ENCODE assay signal across 32 cellular contexts in genomic region chr9:31837211-31837610, GRCh38.
A peak's percentile ranks its signal among the peaks of the same experiment; 100 is the strongest.
DNase-seq lines count a peak whose midpoint lies in the region; TF ChIP-seq lines count a peak whose summit lies in the region.
"Had no signal": no experiment of that assay in that cellular context is flagged by ENCODE, and none has a peak within 500 bp of the region (broad histone marks: within the 10 kb centered on the region; RNA-seq: fewer than 3 reads in every experiment).

No MANE protein-coding gene starts in this region.

- BruUV-seq in A673 (replicated peaks; lab: Mats Ljungman, UMichigan) = no TSS peak

- H3K4me3 ChIP-seq in A673 (ENCODE audit: low read depth, low read length, poor library complexity, severe bottlenecking) (no peak overlapping the region), HAP-1 (no peak overlapping the region)
- H3K4me3 ChIP-seq: A549; BLaER1; BLaER1 treated with 17β-estradiol and CSF1 and Interleukin-3, amounts not matched to agents 10 nM and 100 nM had no signal

- no peak for TF ChIP-seq CTCF in A673 (conservative IDR thresholded peaks at IDR 0.05; ENCODE audit: low read depth, low read length)

- H3K27ac ChIP-seq in A673 (ENCODE audit: low read depth, low read length, poor library complexity, severe bottlenecking) = no peak overlapping the region
- H3K27ac ChIP-seq: 22Rv1; A549; BLaER1; BLaER1 treated with 17β-estradiol and CSF1 and Interleukin-3, amounts not matched to agents 10 nM and 100 nM; C4-2B had no signal

- DNase-seq in NCI-H82 (lab: John Stamatoyannopoulos, UW) (peak; percentile 1), NCI-H82 treated with DMSO at 0.1 percent for 48 hours (lab: John Stamatoyannopoulos, UW; ENCODE audit: unreplicated experiment) (no peak), A673 (ENCODE audit: low spot score) (peak; percentile 3), HAP-1 (ENCODE audit: low spot score in 2 of 2) (peak; percentile 54 to 96), NCI-H524 treated with DMSO at 0.1 percent for 48 hours (lab: John Stamatoyannopoulos, UW) (peak; percentile 34), NCI-H526 (lab: John Stamatoyannopoulos, UW) (no peak), COR-L47 (lab: John Stamatoyannopoulos, UW) (no peak), OCI-M2 (lab: John Stamatoyannopoulos, UW; ENCODE audit: unreplicated experiment) (no peak)
- DNase-seq: 8988T; ACHN; AML-193; BE2C; C1 segment of cervical spinal cord; Caco-2; Calu3; CD4-positive, alpha-beta memory T cell; CD4-positive, alpha-beta T cell; CD4-positive, CD25-positive, alpha-beta regulatory T cell; CD8-positive, alpha-beta memory T cell; CD8-positive, alpha-beta T cell; DMS 273 treated with DMSO at 0.1 percent for 48 hours; DMS153; DMS53; DMS79; DMS79 treated with DMSO at 0.1 percent for 48 hours; DND-41; EL had no signal

- POLR2A ChIA-PET in A673 (lab: Charles Lee; ENCODE audit: low non-redundant PET) = no interaction called here

- H3K9me3 ChIP-seq in A673 (ENCODE audit: low read depth, low read length, poor library complexity, severe bottlenecking) = no peaks in the 10 kb centered on the region
- no peaks in the 10 kb centered on the region for H3K9me3 ChIP-seq in HAP-1
- H3K9me3 ChIP-seq: A549; BE2C; BLaER1; BLaER1 treated with 17β-estradiol and CSF1 and Interleukin-3, amounts not matched to agents 10 nM and 100 nM; Caco-2 had no signal

- CTCF ChIA-PET in A673 (lab: Charles Lee) = no interaction called here

- H3K4me1 ChIP-seq in A673 (ENCODE audit: insufficient read depth, low read length, poor library complexity, severe bottlenecking) (no peaks in the 10 kb centered on the region), HAP-1 (peaks cover 24% of the 10 kb centered on the region)
- H3K4me1 ChIP-seq: A549; BE2C; BLaER1; BLaER1 treated with 17β-estradiol and CSF1 and Interleukin-3, amounts not matched to agents 10 nM and 100 nM; Caco-2 had no signal

- no peaks in the 10 kb centered on the region for H3K36me3 ChIP-seq in A673 (ENCODE audit: insufficient read depth, low read length, poor library complexity, severe bottlenecking)
- no peaks in the 10 kb centered on the region for H3K36me3 ChIP-seq in HAP-1 (replicated peaks)
- H3K36me3 ChIP-seq: BE2C; BLaER1; BLaER1 treated with 17β-estradiol and CSF1 and Interleukin-3, amounts not matched to agents 10 nM and 100 nM had no signal

- intact Hi-C loops in A673 (cut with micrococcal nuclease; ENCODE audit: unreplicated experiment) = no loop called here

- in situ Hi-C loops in HAP-1 (cut with MboI; ENCODE audit: low sequenced_read_pairs) = no loop called here

- H3K27me3 ChIP-seq in A673 (replicated peaks; ENCODE audit: insufficient read depth, low read depth, low read length, poor library complexity) = no peaks in the 10 kb centered on the region
- no peaks in the 10 kb centered on the region for H3K27me3 ChIP-seq in HAP-1 (ENCODE audit: low read depth)
- H3K27me3 ChIP-seq: BE2C; BLaER1; BLaER1 treated with 17β-estradiol and CSF1 and Interleukin-3, amounts not matched to agents 10 nM and 100 nM had no signal

Comparison
In these comparisons a context has a peak if more than half of its experiments do, and no peak if none do; other contexts are left out.
1. DNase-seq: peak in NCI-H82 (single experiment), A673 (single experiment), HAP-1 (2 of 2) and NCI-H524 treated with DMSO at 0.1 percent for 48 hours (single experiment); none in NCI-H82 treated with DMSO at 0.1 percent for 48 hours (single experiment), NCI-H526 (0 of 2), COR-L47 (single experiment) and OCI-M2 (single experiment).